In genomic region chr7:32891046-32891799, GRCh38 we compare ENCODE assay signal across 8 cellular contexts. TPM values are rescaled to one million over a fixed set of nuclear protein-coding genes. Genes with fewer than 3 reads are reported as not detected.
DNase-seq lines count a peak whose midpoint lies in the region; ATAC-seq and TF ChIP-seq lines count a peak whose summit lies in the region.

Gene KBTBD2, minus strand, starts transcription at chr7:32891760. Its CDS starts 12,156 bp downstream, at chr7:32879604.

- POLR2A ChIA-PET in A673 (lab: Charles Lee; ENCODE audit: low non-redundant PET) = no interaction called here

- no peaks in the 10 kb centered on the region for H3K9me3 ChIP-seq in A673 (ENCODE audit: low read depth, low read length, poor library complexity, severe bottlenecking)

- peak; percentile 92 for DNase-seq in A673 (ENCODE audit: low spot score)
- DNase-seq in NCI-H2196 (lab: John Stamatoyannopoulos, UW; ENCODE audit: unreplicated experiment) = peak; percentile 91
- peak; percentile 91 for DNase-seq in chondrocyte (ENCODE audit: low spot score)
- DNase-seq in kidney tubule cell (ENCODE audit: low spot score) = peak; percentile 90
- peak; percentile 46 to 52 for DNase-seq in stimulated activated CD4-positive, alpha-beta T cell treated with anti-CD3 and anti-CD28 coated beads, Interleukin-1b, Interleukin-23, amount 100 ng/mL, for 1 hour (ENCODE audit: low read depth in 2 of 2)

- no peaks in the 10 kb centered on the region for H3K9me3 Mint-ChIP-seq in chondrocyte (ENCODE audit: low read depth)

- no peaks in the 10 kb centered on the region for H3K36me3 Mint-ChIP-seq in chondrocyte (ENCODE audit: low read depth)

- H3K4me3 ChIP-seq in A673 (ENCODE audit: low read depth, low read length, poor library complexity, severe bottlenecking) = peak within 1 kb of the TSS; percentile 81

- H3K4me1 Mint-ChIP-seq in chondrocyte (ENCODE audit: low read depth) = peaks cover 49% of the 10 kb centered on the region

- CTCF ChIA-PET in A673 (lab: Charles Lee) = interaction anchor here (0.6 to 0.7 kb wide), 3 partner anchors 25 to 47 kb away, joined by 3 to 12 read pairs (median 4); no protein-coding TSS in a partner anchor

- no peaks in the 10 kb centered on the region for H3K27me3 ChIP-seq in A673 (replicated peaks; ENCODE audit: insufficient read depth, low read depth, low read length, poor library complexity)

- peak within 1 kb of the TSS; percentile 95 for H3K27ac ChIP-seq in A673 (ENCODE audit: low read depth, low read length, poor library complexity, severe bottlenecking)

- peaks cover 38% of the 10 kb centered on the region for H3K4me1 ChIP-seq in A673 (ENCODE audit: insufficient read depth, low read length, poor library complexity, severe bottlenecking)

- H3K27me3 Mint-ChIP-seq in chondrocyte (ENCODE audit: low read depth) = no peaks in the 10 kb centered on the region

- BruUV-seq in A673 (replicated peaks; lab: Mats Ljungman, UMichigan) = no TSS peak

- TF ChIP-seq CTCF in A673 (conservative IDR thresholded peaks at IDR 0.05; ENCODE audit: low read depth, low read length) (no peak), chondrocyte (IDR thresholded peaks at IDR 0.05) (no peak)

- H3K4me3 Mint-ChIP-seq in chondrocyte (ENCODE audit: unreplicated experiment) = peak within 1 kb of the TSS; percentile 89

- H3K36me3 ChIP-seq in A673 (ENCODE audit: insufficient read depth, low read length, poor library complexity, severe bottlenecking) = no peaks in the 10 kb centered on the region

- peak; percentile 50 for ATAC-seq in GM18519 (IDR thresholded peaks at IDR 0.05; ENCODE audit: low FRiP score, unreplicated experiment)
- ATAC-seq in HG03039 (IDR thresholded peaks at IDR 0.05; ENCODE audit: unreplicated experiment) = peak; percentile 61
- ATAC-seq in activated CD4-positive, CD25-positive, alpha-beta regulatory T cell treated with anti-CD3 and anti-CD28 coated beads, Interleukin-2, amount 50 U/mL, for 24 hours = peak; percentile 58 to 61

- H3K27ac Mint-ChIP-seq in chondrocyte (ENCODE audit: unreplicated experiment) = peak within 1 kb of the TSS; percentile 99

- intact Hi-C loops in A673 (cut with micrococcal nuclease; ENCODE audit: unreplicated experiment) = loop anchor here (5.0 kb wide), 2 partner anchors 51 to 171 kb away; partner anchors contain the start of gene NT5C3A

RNA-seq across cellular contexts. Expression of gene KBTBD2, which starts in this region (rescaled TPM):
- 48.7 and 51.0 TPM in 2 replicates for total RNA-seq in A673 (2021)
- total RNA-seq in chondrocyte = 22.0 to 24.8 TPM (median 23.9 TPM) in 3 replicates

Comparison
In these comparisons a context has a peak if more than half of its experiments do, and no peak if none do; other contexts are left out.
1. Peak in every context shown above with its lines: DNase-seq, ATAC-seq, H3K4me3 ChIP-seq and H3K27ac ChIP-seq.